Comparison of ENCODE assay signal across 10 cellular contexts in the genomic region with DNA sequence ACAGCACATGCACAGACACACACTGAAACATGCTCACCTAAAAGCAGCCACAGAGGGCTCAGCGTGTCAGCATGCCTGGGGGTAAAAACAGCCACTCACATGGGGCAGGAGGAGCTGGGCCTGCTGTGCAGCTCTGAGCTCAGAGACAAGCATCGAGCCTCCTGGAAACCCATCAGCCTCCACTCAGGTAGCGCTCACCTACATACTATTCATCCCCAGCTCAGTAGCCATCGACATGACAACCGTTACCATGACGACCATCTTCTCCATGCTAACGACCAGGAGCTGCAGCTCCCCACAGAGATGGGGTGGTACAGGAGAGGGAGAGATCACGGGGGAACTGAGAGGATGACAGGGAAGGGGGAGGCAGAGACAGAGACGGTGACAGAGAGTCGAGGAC. TPM values are rescaled to one million over a fixed set of nuclear protein-coding genes. Genes with fewer than 3 reads are reported as not detected.
DNase-seq lines count a peak whose midpoint lies in the region; ATAC-seq and TF ChIP-seq lines count a peak whose summit lies in the region.
"Had no signal": no experiment of that assay in that cellular context is flagged by ENCODE, and none has a peak within 500 bp of the region (broad histone marks: within the 10 kb centered on the region; RNA-seq: fewer than 3 reads in every experiment).

No MANE protein-coding gene starts in this region.

- DNase-seq in NCI-H1105 treated with DMSO at 0.1 percent for 48 hours (lab: John Stamatoyannopoulos, UW) (peak; percentile 91), NCI-H748 treated with DMSO at 0.1 percent for 48 hours (lab: John Stamatoyannopoulos, UW) (peak; percentile 79), epithelial cell of prostate (ENCODE audit: low read depth, low spot score) (peak; percentile 14), chondrocyte (ENCODE audit: low spot score) (no peak), tibial artery (no peak)
- DNase-seq: activated gamma-delta T cell had no signal

- H3K36me3 Mint-ChIP-seq in chondrocyte (ENCODE audit: low read depth), result no peaks in the 10 kb centered on the region

- H3K27ac Mint-ChIP-seq in chondrocyte (ENCODE audit: unreplicated experiment), result no peak overlapping the region

- H3K27me3 ChIP-seq in stomach smooth muscle (ENCODE audit: control insufficient read depth in 1 of 2, insufficient read depth in 2 of 2, low read length in 2 of 2) (no peaks in the 10 kb centered on the region), tibial artery (no peaks in the 10 kb centered on the region)

- H3K9me3 Mint-ChIP-seq in chondrocyte (ENCODE audit: low read depth), result no peaks in the 10 kb centered on the region

- no peak overlapping the region for H3K4me3 ChIP-seq in stomach smooth muscle (ENCODE audit: low read length in 2 of 2)
- H3K4me3 ChIP-seq in tibial artery, result no peak overlapping the region

- H3K36me3 ChIP-seq in stomach smooth muscle (ENCODE audit: control insufficient read depth in 2 of 2, insufficient read depth in 2 of 2, low read length in 2 of 2) (peaks cover 9% of the 10 kb centered on the region in 2 donors), tibial artery (peaks cover 0 to 15% (median 13%) of the 10 kb centered on the region in 3 donors)

- intact Hi-C loops in tibial artery (cut with DNase I; ENCODE audit: low total_unique reads), result no loop called here

- H3K4me1 ChIP-seq in stomach smooth muscle (ENCODE audit: control insufficient read depth, insufficient read depth, low read length), result peaks cover 81% of the 10 kb centered on the region
- H3K4me1 ChIP-seq in tibial artery, result peaks cover 0 to 39% (median 14%) of the 10 kb centered on the region in 4 donors

- peaks cover 18% of the 10 kb centered on the region for H3K4me1 Mint-ChIP-seq in chondrocyte (ENCODE audit: low read depth)

- ATAC-seq in HG02763 (IDR thresholded peaks at IDR 0.05; ENCODE audit: unreplicated experiment), result no peak
- ATAC-seq: activated CD4-positive, CD25-positive, alpha-beta regulatory T cell treated with anti-CD3 and anti-CD28 coated beads, Interleukin-2, amount 50 U/mL, for 24 hours; Right ventricle myocardium inferior had no signal

- H3K9me3 ChIP-seq in stomach smooth muscle (ENCODE audit: control insufficient read depth in 2 of 2, low read length in 2 of 2), result no peaks in the 10 kb centered on the region
- H3K9me3 ChIP-seq in tibial artery, result no peaks in the 10 kb centered on the region

- TF ChIP-seq CTCF in chondrocyte (IDR thresholded peaks at IDR 0.05) (no peak), tibial artery (IDR thresholded peaks at IDR 0.05) (no peak)

- peak overlapping the region; percentile 4 to 42 for H3K9ac ChIP-seq in stomach smooth muscle (ENCODE audit: low read length in 2 of 2)

- H3K27me3 Mint-ChIP-seq in chondrocyte (ENCODE audit: low read depth), result peaks cover 3% of the 10 kb centered on the region

- H3K27ac ChIP-seq in epithelial cell of prostate, result no peak overlapping the region
- H3K27ac ChIP-seq in stomach smooth muscle (ENCODE audit: low read length), result peak overlapping the region; percentile 75
- H3K27ac ChIP-seq in tibial artery, result no peak overlapping the region

- H3K4me3 Mint-ChIP-seq in chondrocyte (ENCODE audit: unreplicated experiment), result no peak overlapping the region

RNA-seq across cellular contexts. Expression of a gene that starts 28.6 kb away (rescaled TPM):
- 46.8 to 69.3 TPM (median 47.3 TPM) in 3 replicates for total RNA-seq in chondrocyte

Comparison
In these comparisons a context has a peak if more than half of its experiments do, and no peak if none do; other contexts are left out.
1. DNase-seq: peak in NCI-H1105 treated with DMSO at 0.1 percent for 48 hours (single experiment), NCI-H748 treated with DMSO at 0.1 percent for 48 hours (single experiment) and epithelial cell of prostate (single experiment); none in chondrocyte (single experiment) and tibial artery (0 of 2).